8 cellular contexts compared by ENCODE assay signal in genomic region chr10:71748671-71749191, GRCh38. TPM values are rescaled to one million over a fixed set of nuclear protein-coding genes. Genes with fewer than 3 reads are reported as not detected.
DNase-seq lines count a peak whose midpoint lies in the region; ATAC-seq and TF ChIP-seq lines count a peak whose summit lies in the region.

No MANE protein-coding gene starts in this region.

- peak; percentile 100 for DNase-seq in NOMO-1 treated with DMSO at 0.1 percent for 48 hours (lab: John Stamatoyannopoulos, UW; ENCODE audit: unreplicated experiment)
- peak; percentile 76 to 82 (median 81) for DNase-seq in immature natural killer cell
- DNase-seq in stimulated activated CD8-positive, alpha-beta memory T cell treated with anti-CD3 and anti-CD28 coated beads, Interleukin-12 subunit alpha, Interleukin-12 subunit beta, amount 100 ng/mL, for 1 hour (ENCODE audit: low read depth) = peak; percentile 44
- no peak for DNase-seq in A673 (ENCODE audit: low spot score)
- no peak for DNase-seq in foreskin melanocyte
- DNase-seq in mesenteric fat pad (ENCODE audit: low spot score) = no peak

- H3K27ac Mint-ChIP-seq in activated T-helper 17 cell treated with anti-CD3 and anti-CD28 coated beads, Interleukin-2, amount 50 U/mL, for 72 hours = peak overlapping the region; percentile 97
- H3K27ac Mint-ChIP-seq in immature natural killer cell = peak overlapping the region; percentile 94 to 99 (median 96)

- intact Hi-C loops in A673 (cut with micrococcal nuclease; ENCODE audit: unreplicated experiment) = no loop called here

- ATAC-seq in GM19395 (IDR thresholded peaks at IDR 0.05; ENCODE audit: unreplicated experiment) = peak; percentile 61
- peak; percentile 83 for ATAC-seq in activated T-helper 17 cell treated with anti-CD3 and anti-CD28 coated beads, Interleukin-2, amount 50 U/mL, for 72 hours (replicated peaks)

- H3K4me3 ChIP-seq in A673 (ENCODE audit: low read depth, low read length, poor library complexity, severe bottlenecking) = no peak overlapping the region

- TF ChIP-seq CTCF in A673 (conservative IDR thresholded peaks at IDR 0.05; ENCODE audit: low read depth, low read length) = no peak

- no TSS peak for BruUV-seq in A673 (replicated peaks; lab: Mats Ljungman, UMichigan)

- H3K4me1 Mint-ChIP-seq in activated T-helper 17 cell treated with anti-CD3 and anti-CD28 coated beads, Interleukin-2, amount 50 U/mL, for 72 hours = peaks cover 73% of the 10 kb centered on the region
- peaks cover 92 to 97% of the 10 kb centered on the region in 2 donors for H3K4me1 Mint-ChIP-seq in immature natural killer cell

- peak overlapping the region; percentile 82 for H3K4me3 Mint-ChIP-seq in activated T-helper 17 cell treated with anti-CD3 and anti-CD28 coated beads, Interleukin-2, amount 50 U/mL, for 72 hours
- H3K4me3 Mint-ChIP-seq in immature natural killer cell = peak overlapping the region; percentile 59 to 86 (median 85)

- no peaks in the 10 kb centered on the region for H3K36me3 ChIP-seq in A673 (ENCODE audit: insufficient read depth, low read length, poor library complexity, severe bottlenecking)

- no peak overlapping the region for H3K27ac ChIP-seq in A673 (ENCODE audit: low read depth, low read length, poor library complexity, severe bottlenecking)

- H3K9me3 Mint-ChIP-seq in activated T-helper 17 cell treated with anti-CD3 and anti-CD28 coated beads, Interleukin-2, amount 50 U/mL, for 72 hours = no peaks in the 10 kb centered on the region
- no peaks in the 10 kb centered on the region for H3K9me3 Mint-ChIP-seq in immature natural killer cell

- CTCF ChIA-PET in A673 (lab: Charles Lee) = no interaction called here

- no peaks in the 10 kb centered on the region for H3K4me1 ChIP-seq in A673 (ENCODE audit: insufficient read depth, low read length, poor library complexity, severe bottlenecking)

- H3K27me3 ChIP-seq in A673 (replicated peaks; ENCODE audit: insufficient read depth, low read depth, low read length, poor library complexity) = no peaks in the 10 kb centered on the region

- peaks cover 70% of the 10 kb centered on the region for H3K36me3 Mint-ChIP-seq in activated T-helper 17 cell treated with anti-CD3 and anti-CD28 coated beads, Interleukin-2, amount 50 U/mL, for 72 hours (ENCODE audit: low read depth)
- peaks cover 7 to 16% (median 10%) of the 10 kb centered on the region in 3 donors for H3K36me3 Mint-ChIP-seq in immature natural killer cell

- no peaks in the 10 kb centered on the region for H3K27me3 Mint-ChIP-seq in activated T-helper 17 cell treated with anti-CD3 and anti-CD28 coated beads, Interleukin-2, amount 50 U/mL, for 72 hours
- peaks cover 6 to 10% (median 9%) of the 10 kb centered on the region in 3 donors for H3K27me3 Mint-ChIP-seq in immature natural killer cell (ENCODE audit: low read depth in 3 of 3)

- H3K9me3 ChIP-seq in A673 (ENCODE audit: low read depth, low read length, poor library complexity, severe bottlenecking) = no peaks in the 10 kb centered on the region

- POLR2A ChIA-PET in A673 (lab: Charles Lee; ENCODE audit: low non-redundant PET) = no interaction called here

RNA-seq across cellular contexts. Expression of gene VSIR, which starts 24.6 kb away (rescaled TPM):
- total RNA-seq in activated T-helper 17 cell treated with anti-CD3 and anti-CD28 coated beads, Interleukin-2, amount 50 U/mL, for 72 hours = 100 to 1,000 TPM in 1 of 2 donors, 10 to 100 TPM in 1; 27.9 to 125 TPM
- 100 to 1,000 TPM; 183 to 376 (median 274) TPM for polyA plus RNA-seq in immature natural killer cell
- total RNA-seq in A673 (2021) (not detected in 2 replicates), mesenteric fat pad (128 TPM)

RNA-seq across cellular contexts. Expression of gene C10orf105, which starts 29.2 kb away (rescaled TPM):
- total RNA-seq in activated T-helper 17 cell treated with anti-CD3 and anti-CD28 coated beads, Interleukin-2, amount 50 U/mL, for 72 hours = 1 to 10 TPM in 1 of 2 donors, under 1 TPM in 1; 0.04 to 1.0 TPM
- polyA plus RNA-seq in immature natural killer cell = under 1 TPM in 2 of 3 donors, not detected in 1; 0.09 to 0.11 TPM
- not detected in 2 replicates for total RNA-seq in A673 (2021)
- total RNA-seq in mesenteric fat pad = 0.22 TPM

Comparison
In these comparisons a context has a peak if more than half of its experiments do, and no peak if none do; other contexts are left out.
1. DNase-seq: peak in NOMO-1 treated with DMSO at 0.1 percent for 48 hours (single experiment), immature natural killer cell (3 of 3) and stimulated activated CD8-positive, alpha-beta memory T cell treated with anti-CD3 and anti-CD28 coated beads, Interleukin-12 subunit alpha, Interleukin-12 subunit beta, amount 100 ng/mL, for 1 hour (single experiment); none in A673 (single experiment), foreskin melanocyte (single experiment) and mesenteric fat pad (single experiment).
2. RNA of gene VSIR, which starts 24.6 kb away (total RNA-seq): 128 TPM in mesenteric fat pad (single experiment) and 27.9 to 125 TPM in activated T-helper 17 cell treated with anti-CD3 and anti-CD28 coated beads, Interleukin-2, amount 50 U/mL, for 72 hours; not detected in A673; every median in the first group is over 10 times any median in the second.